ENCODE assay signal across 1 cellular context in genomic region chr15:55320963-55321362, GRCh38.
A peak's percentile ranks its signal among the peaks of the same experiment; 100 is the strongest.
TF ChIP-seq lines count a peak whose summit lies in the region.

No MANE protein-coding gene starts in this region.

TF ChIP-seq in K562, 482 proteins besides CTCF, POLR2A, EP300 and RAD21:
- TF ChIP-seq ZNF174 (CRISPR knock-in tag; IDR thresholded peaks at IDR 0.05) = no peak
- TF ChIP-seq ZNF121 (CRISPR knock-in tag; conservative IDR thresholded peaks at IDR 0.05) = peak; percentile 70
- TF ChIP-seq RBM25 (IDR thresholded peaks at IDR 0.05; ENCODE audit: low read depth, low read length, severe bottlenecking) = peak; percentile 60
- no peak for TF ChIP-seq TFAP4 (CRISPR knock-in tag; IDR thresholded peaks at IDR 0.05; ENCODE audit: borderline replicate concordance)
